In genomic region chr1:121523112-121523511, GRCh38 we compare ENCODE assay signal across 1 cellular context.
TF ChIP-seq lines count a peak whose summit lies in the region.

No MANE protein-coding gene starts in this region.

TF ChIP-seq in HepG2, 621 proteins besides CTCF, POLR2A, EP300 and RAD21 (continued from another document):
- TF ChIP-seq, protein P1, sequence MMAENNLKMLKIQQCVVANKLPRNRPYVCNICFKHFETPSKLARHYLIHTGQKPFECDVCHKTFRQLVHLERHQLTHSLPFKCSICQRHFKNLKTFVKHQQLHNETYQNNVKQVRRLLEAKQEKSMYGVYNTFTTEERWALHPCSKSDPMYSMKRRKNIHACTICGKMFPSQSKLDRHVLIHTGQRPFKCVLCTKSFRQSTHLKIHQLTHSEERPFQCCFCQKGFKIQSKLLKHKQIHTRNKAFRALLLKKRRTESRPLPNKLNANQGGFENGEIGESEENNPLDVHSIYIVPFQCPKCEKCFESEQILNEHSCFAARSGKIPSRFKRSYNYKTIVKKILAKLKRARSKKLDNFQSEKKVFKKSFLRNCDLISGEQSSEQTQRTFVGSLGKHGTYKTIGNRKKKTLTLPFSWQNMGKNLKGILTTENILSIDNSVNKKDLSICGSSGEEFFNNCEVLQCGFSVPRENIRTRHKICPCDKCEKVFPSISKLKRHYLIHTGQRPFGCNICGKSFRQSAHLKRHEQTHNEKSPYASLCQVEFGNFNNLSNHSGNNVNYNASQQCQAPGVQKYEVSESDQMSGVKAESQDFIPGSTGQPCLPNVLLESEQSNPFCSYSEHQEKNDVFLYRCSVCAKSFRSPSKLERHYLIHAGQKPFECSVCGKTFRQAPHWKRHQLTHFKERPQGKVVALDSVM (CRISPR knock-in tag; IDR thresholded peaks at IDR 0.05), result peak; percentile 49; the same call in 1 of the 2 replicates
- 0 out of 2 replicates have a peak, but pooled peaks have one; percentile 38 for TF ChIP-seq POGZ (CRISPR knock-in tag; IDR thresholded peaks at IDR 0.05)
- TF ChIP-seq RARA (CRISPR knock-in tag; IDR thresholded peaks at IDR 0.05), result 0 out of 2 replicates have a peak, but pooled peaks have one; percentile 19
- 0 out of 2 replicates have a peak, but pooled peaks have one; percentile 39 for TF ChIP-seq SP5 (CRISPR knock-in tag; IDR thresholded peaks at IDR 0.05; ENCODE audit: borderline replicate concordance, low read depth)
